In the genomic region with DNA sequence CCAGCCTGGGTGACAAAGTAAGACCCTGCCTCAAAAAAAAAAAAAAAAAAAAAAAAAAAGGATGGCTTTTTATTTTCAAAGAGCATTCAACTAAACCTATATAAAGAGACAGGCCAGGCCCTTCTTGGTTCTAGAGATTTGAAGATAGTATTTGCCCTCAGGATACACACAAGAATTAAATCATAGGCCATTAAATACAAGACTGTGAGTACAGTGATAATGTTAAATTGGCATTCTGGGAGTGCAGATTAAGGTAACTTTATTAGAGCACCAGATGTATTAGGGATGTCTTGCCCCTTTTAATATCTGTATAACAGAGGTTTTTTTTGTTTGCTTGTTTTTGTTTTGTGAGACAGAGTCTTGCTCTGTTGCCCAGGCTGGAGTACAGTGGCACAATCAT, we compare ENCODE assay signal across 21 cellular contexts.
"Had no signal": no experiment of that assay in that cellular context is flagged by ENCODE, and none has a peak within 500 bp of the region (broad histone marks: within the 10 kb centered on the region; RNA-seq: fewer than 3 reads in every experiment).

No MANE protein-coding gene starts in this region.

- H3K27ac Mint-ChIP-seq: nephron progenitor cell had no signal

- H3K4me1 Mint-ChIP-seq: nephron progenitor cell had no signal

- H3K4me3 ChIP-seq: esophagus squamous epithelium, lung, psoas muscle, right lobe of liver, tibial artery, upper lobe of right lung, vagina had no signal

- ATAC-seq: foreskin keratinocyte; left cardiac atrium; left ventricle myocardium superior; psoas muscle; right lobe of liver; stimulated activated effector memory CD8-positive, alpha-beta T cell treated with anti-CD3 and anti-CD28 coated beads, Interleukin-12 subunit alpha, Interleukin-12 subunit beta, amount 100 ng/mL, for 72 hours; upper lobe of right lung had no signal

- H3K4me1 ChIP-seq: upper lobe of right lung had no signal

- DNase-seq: effector memory CD4-positive, alpha-beta T cell; esophagus squamous epithelium; foreskin keratinocyte; immature natural killer cell; kidney; left cardiac atrium; left ventricle myocardium superior; mesenchymal stem cell; naive B cell; nephron progenitor cell; psoas muscle; retina; right lobe of liver; stimulated activated CD4-positive, alpha-beta T cell treated with anti-CD3 and anti-CD28 coated beads, Interleukin-4, amount 100 ng/mL, for 1 hour; stimulated activated CD8-positive, alpha-beta memory T cell treated with anti-CD3 and anti-CD28 coated beads, Interleukin-4, amount 100 ng/mL, for 48 hours; tibial artery; upper lobe of right lung had no signal

- H3K4me3 Mint-ChIP-seq: nephron progenitor cell; stimulated activated effector memory CD8-positive, alpha-beta T cell treated with anti-CD3 and anti-CD28 coated beads, Interleukin-12 subunit alpha, Interleukin-12 subunit beta, amount 100 ng/mL, for 72 hours; stimulated activated naive CD8-positive, alpha-beta T cell treated with anti-CD3 and anti-CD28 coated beads, Interleukin-15, Interleukin-2, amounts not matched to agents 100 ng/mL and 50 ng/mL, for 24 hours had no signal

- H3K27me3 Mint-ChIP-seq: naive B cell; stimulated activated naive CD8-positive, alpha-beta T cell treated with anti-CD3 and anti-CD28 coated beads, Interleukin-15, Interleukin-2, amounts not matched to agents 100 ng/mL and 50 ng/mL, for 24 hours had no signal

- H3K27ac ChIP-seq: esophagus squamous epithelium, foreskin keratinocyte, psoas muscle, right lobe of liver, tibial artery, upper lobe of right lung, vagina had no signal

- H3K27me3 ChIP-seq: esophagus squamous epithelium, foreskin keratinocyte, right lobe of liver, tibial artery, upper lobe of right lung, vagina had no signal
